19 cellular contexts compared by ENCODE assay signal in the genomic region with DNA sequence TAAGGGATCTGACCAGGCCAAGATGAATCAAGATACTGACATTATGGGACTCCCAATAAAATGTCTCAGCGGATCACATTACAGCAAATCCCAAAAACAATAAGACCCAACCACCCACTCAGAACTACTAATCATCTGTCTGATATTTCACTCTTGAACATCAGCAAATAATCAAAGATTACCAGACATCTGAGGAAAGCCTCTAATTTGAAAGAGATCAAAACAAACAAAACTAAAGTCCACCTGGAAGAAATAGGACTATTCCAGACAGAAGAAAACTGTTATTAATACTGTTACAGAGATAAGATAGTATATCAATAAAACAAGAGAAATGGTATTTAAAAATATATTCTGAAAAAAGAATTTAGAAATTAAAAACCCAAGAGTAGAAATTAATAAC.
"Had no signal": no experiment of that assay in that cellular context is flagged by ENCODE, and none has a peak within 500 bp of the region (broad histone marks: within the 10 kb centered on the region; RNA-seq: fewer than 3 reads in every experiment).

No MANE protein-coding gene starts in this region.

- H3K4me3 ChIP-seq: esophagus squamous epithelium, left ventricle myocardium inferior, lung, psoas muscle, right lobe of liver, stomach, uterus had no signal

- H3K27me3 ChIP-seq: esophagus squamous epithelium, right lobe of liver, stomach, uterus had no signal

- H3K9me3 Mint-ChIP-seq: dendritic cell treated with granulocyte-macrophage colony-stimulating factor and Interleukin-4, amounts not matched to agents 40 ng/mL and 50 ng/mL, for 4 days; effector memory CD8-positive, alpha-beta T cell; immature natural killer cell; naive B cell; nephron had no signal

- H3K27me3 Mint-ChIP-seq: dendritic cell treated with granulocyte-macrophage colony-stimulating factor and Interleukin-4, amounts not matched to agents 40 ng/mL and 50 ng/mL, for 4 days; effector memory CD8-positive, alpha-beta T cell; naive B cell had no signal

- DNase-seq: effector memory CD8-positive, alpha-beta T cell; esophagus squamous epithelium; immature natural killer cell; left ventricle myocardium inferior; mesenchymal stem cell; midbrain; naive B cell; psoas muscle; retina; right lobe of liver; small intestine; stimulated activated CD4-positive, alpha-beta T cell treated with anti-CD3 and anti-CD28 coated beads, Interleukin-12 subunit alpha, Interleukin-12 subunit beta, amount 100 ng/mL, for 4 hours; stimulated activated naive CD4-positive, alpha-beta T cell; stomach; trophoblast cell; uterus had no signal

- H3K27ac Mint-ChIP-seq: dendritic cell treated with granulocyte-macrophage colony-stimulating factor and Interleukin-4, amounts not matched to agents 40 ng/mL and 50 ng/mL, for 4 days; effector memory CD8-positive, alpha-beta T cell; immature natural killer cell; naive B cell; nephron had no signal

- H3K36me3 ChIP-seq: uterus had no signal

- H3K27ac ChIP-seq: esophagus squamous epithelium, left ventricle myocardium inferior, psoas muscle, stomach, uterus had no signal

- H3K4me3 Mint-ChIP-seq: dendritic cell treated with granulocyte-macrophage colony-stimulating factor and Interleukin-4, amounts not matched to agents 40 ng/mL and 50 ng/mL, for 4 days; effector memory CD8-positive, alpha-beta T cell; immature natural killer cell; naive B cell; nephron had no signal

- H3K4me1 Mint-ChIP-seq: immature natural killer cell, naive B cell, nephron had no signal

- H3K4me1 ChIP-seq: esophagus squamous epithelium, psoas muscle, stomach, uterus had no signal

- H3K9me3 ChIP-seq: esophagus squamous epithelium, left ventricle myocardium inferior, psoas muscle, right lobe of liver, stomach, uterus had no signal

- ATAC-seq: effector memory CD8-positive, alpha-beta T cell; psoas muscle had no signal
